In the genomic region with DNA sequence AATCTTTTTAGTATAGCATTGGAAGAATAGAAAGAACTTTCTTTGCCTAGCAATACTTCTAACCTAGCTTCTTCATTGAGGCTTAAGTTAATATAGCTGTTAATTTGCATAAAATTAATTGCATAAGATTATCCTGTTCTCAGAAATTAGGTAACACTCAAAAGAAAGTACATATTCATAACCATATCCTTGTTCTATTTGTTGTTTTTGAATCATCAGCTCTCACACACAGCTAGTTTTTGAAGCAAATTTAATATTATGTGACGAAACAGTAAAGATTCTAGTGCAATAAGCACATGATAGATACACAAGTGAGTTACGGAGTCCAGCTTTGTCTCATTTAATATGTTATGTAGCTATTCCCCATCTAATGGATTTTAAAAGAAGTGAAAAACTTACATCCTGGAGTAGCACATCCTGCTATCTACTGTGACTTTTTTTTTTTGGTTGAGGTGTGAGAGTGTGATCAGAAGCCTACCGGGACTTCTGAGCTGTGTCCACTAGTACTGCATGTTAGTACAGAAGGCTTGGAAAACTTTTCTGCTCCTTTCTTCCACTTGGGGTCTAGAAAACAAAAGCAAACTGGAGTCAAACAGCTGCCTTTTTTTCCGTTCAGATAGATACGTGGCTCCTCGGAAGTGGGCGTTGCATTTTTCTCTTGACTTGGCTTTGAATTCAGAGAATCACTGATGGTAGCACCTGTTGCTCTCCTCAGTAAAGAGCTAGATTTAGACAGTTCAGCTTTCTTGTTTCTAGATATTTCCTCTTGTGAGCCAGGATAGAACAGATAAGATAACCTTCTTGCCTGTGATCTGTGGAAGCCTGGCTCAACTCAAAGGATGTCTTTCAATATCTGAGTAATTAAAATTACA, we compare ENCODE assay signal across 15 cellular contexts. TPM values are rescaled to one million over a fixed set of nuclear protein-coding genes. Genes with fewer than 3 reads are reported as not detected.
A peak's percentile ranks its signal among the peaks of the same experiment; 100 is the strongest.
DNase-seq lines count a peak whose midpoint lies in the region; ATAC-seq and TF ChIP-seq lines count a peak whose summit lies in the region.
"Had no signal": no experiment of that assay in that cellular context is flagged by ENCODE, and none has a peak within 500 bp of the region (broad histone marks: within the 10 kb centered on the region; RNA-seq: fewer than 3 reads in every experiment).

No MANE protein-coding gene starts in this region.

- no peak for TF ChIP-seq CTCF in smooth muscle cell (IDR thresholded peaks at IDR 0.05; ENCODE audit: borderline replicate concordance, insufficient read depth, poor library complexity, severe bottlenecking)

- H3K27ac Mint-ChIP-seq in CD8-positive, alpha-beta memory T cell, result peak overlapping the region in 6 of 8 donors; percentile 36 to 88 (median 61)
- peak overlapping the region; percentile 89 for H3K27ac Mint-ChIP-seq in activated T-helper 2 cell treated with anti-CD3 and anti-CD28 coated beads, Interferon-gamma antibody, Interleukin-2, Interleukin-4, amounts not matched to agents 10 μg/mL and 5 μg/mL and 100 μg/mL, durations not matched to agents 14 hours and 24 hours and 36 hours
- H3K27ac Mint-ChIP-seq in naive thymus-derived CD4-positive, alpha-beta T cell, result peak overlapping the region; percentile 28 to 92 (median 76)
- H3K27ac Mint-ChIP-seq: progenitor cell of endocrine pancreas had no signal

- no peaks in the 10 kb centered on the region for H3K27me3 Mint-ChIP-seq in CD8-positive, alpha-beta memory T cell
- H3K27me3 Mint-ChIP-seq in activated T-helper 2 cell treated with anti-CD3 and anti-CD28 coated beads, Interferon-gamma antibody, Interleukin-2, Interleukin-4, amounts not matched to agents 10 μg/mL and 5 μg/mL and 100 μg/mL, durations not matched to agents 14 hours and 24 hours and 36 hours (ENCODE audit: low read depth), result no peaks in the 10 kb centered on the region
- H3K27me3 Mint-ChIP-seq in naive thymus-derived CD4-positive, alpha-beta T cell, result no peaks in the 10 kb centered on the region
- H3K27me3 Mint-ChIP-seq: progenitor cell of endocrine pancreas had no signal

- no peak for DNase-seq in CD8-positive, alpha-beta memory T cell
- DNase-seq in T follicular helper cell (ENCODE audit: low read depth) (peak; percentile 1), hepatic stellate cell (ENCODE audit: low spot score) (no peak), smooth muscle cell (lab: John Stamatoyannopoulos, UW; ENCODE audit: unreplicated experiment) (no peak)
- peak; percentile 40 for DNase-seq in activated T-helper 2 cell treated with anti-CD3 and anti-CD28 coated beads, Interferon-gamma antibody, Interleukin-2, Interleukin-4, amounts not matched to agents 10 μg/mL and 5 μg/mL and 100 μg/mL, durations not matched to agents 14 hours and 24 hours and 36 hours (ENCODE audit: low spot score)
- peak in 7 of 9 donors; percentile 14 to 44 (median 39) for DNase-seq in naive thymus-derived CD4-positive, alpha-beta T cell
- DNase-seq: activated CD8-positive, alpha-beta memory T cell treated with anti-CD3 and anti-CD28 coated beads for 24 hours; adrenal gland; DMS79; Kasumi-1; NCI-H1694 treated with DMSO at 0.1 percent for 48 hours had no signal

- no peaks in the 10 kb centered on the region for H3K9me3 ChIP-seq in CD8-positive, alpha-beta memory T cell (ENCODE audit: low read length)
- no peaks in the 10 kb centered on the region for H3K9me3 ChIP-seq in naive thymus-derived CD4-positive, alpha-beta T cell (ENCODE audit: control insufficient read depth in 2 of 3, low read length in 3 of 3)
- no peaks in the 10 kb centered on the region for H3K9me3 ChIP-seq in smooth muscle cell (replicated peaks; ENCODE audit: low read depth)
- H3K9me3 ChIP-seq: adrenal gland, BLaER1 had no signal

- H3K79me2 ChIP-seq in smooth muscle cell (ENCODE audit: low read depth), result no peaks in the 10 kb centered on the region

- WGBS in smooth muscle cell (ENCODE audit: low lambda C conversion rate), result 98% methylated on average over 7 of the region's 7 CpGs

- peak overlapping the region in 5 of 7 donors; percentile 13 to 32 (median 26) for H3K4me3 Mint-ChIP-seq in CD8-positive, alpha-beta memory T cell
- peak overlapping the region; percentile 58 for H3K4me3 Mint-ChIP-seq in activated T-helper 2 cell treated with anti-CD3 and anti-CD28 coated beads, Interferon-gamma antibody, Interleukin-2, Interleukin-4, amounts not matched to agents 10 μg/mL and 5 μg/mL and 100 μg/mL, durations not matched to agents 14 hours and 24 hours and 36 hours (ENCODE audit: low read depth)
- peak overlapping the region; percentile 13 to 87 (median 73) for H3K4me3 Mint-ChIP-seq in naive thymus-derived CD4-positive, alpha-beta T cell

- H3K27me3 ChIP-seq in CD8-positive, alpha-beta memory T cell (ENCODE audit: insufficient read depth, low read length, poor library complexity, severe bottlenecking), result no peaks in the 10 kb centered on the region
- H3K27me3 ChIP-seq in naive thymus-derived CD4-positive, alpha-beta T cell (ENCODE audit: control insufficient read depth in 2 of 2, insufficient read depth in 2 of 2, low read length in 2 of 2), result no peaks in the 10 kb centered on the region
- H3K27me3 ChIP-seq in smooth muscle cell (ENCODE audit: low read depth), result no peaks in the 10 kb centered on the region
- H3K27me3 ChIP-seq: adrenal gland, BLaER1 had no signal

- peak; percentile 74 for ATAC-seq in naive thymus-derived CD4-positive, alpha-beta T cell
- ATAC-seq in GM21360 (IDR thresholded peaks at IDR 0.05; ENCODE audit: unreplicated experiment), result no peak
- ATAC-seq: Right ventricle myocardium inferior had no signal

- H3K4me3 ChIP-seq in CD8-positive, alpha-beta memory T cell (ENCODE audit: low read length), result no peak overlapping the region
- H3K4me3 ChIP-seq in naive thymus-derived CD4-positive, alpha-beta T cell (ENCODE audit: low read length), result no peak overlapping the region
- no peak overlapping the region for H3K4me3 ChIP-seq in smooth muscle cell
- H3K4me3 ChIP-seq: adrenal gland, BLaER1 had no signal

- no peak overlapping the region for H2AFZ ChIP-seq in smooth muscle cell (ENCODE audit: low read depth)

- CTCF ChIA-PET in CD8-positive, alpha-beta memory T cell (lab: Charles Lee), result interaction anchor here (1.0 kb wide), 2 partner anchors 26 to 28 kb away, joined by 3 read pairs; partner anchors contain the start of gene KDM3A
- CTCF ChIA-PET in naive thymus-derived CD4-positive, alpha-beta T cell (lab: Charles Lee), result interaction anchor here (0.7 to 1.9 kb wide), 4 partner anchors 26 to 297 kb away, joined by 4 to 9 read pairs (median 5); no protein-coding TSS in a partner anchor

- POLR2A ChIA-PET in CD8-positive, alpha-beta memory T cell (lab: Charles Lee), result interaction anchor here (2.6 kb wide), 1 partner anchor 27 kb away, joined by 18 read pairs; the partner anchor contains the start of gene KDM3A
- POLR2A ChIA-PET in naive thymus-derived CD4-positive, alpha-beta T cell (lab: Charles Lee), result interaction anchor here (0.6 to 4.5 kb wide), 7 partner anchors 8 to 26 kb away, joined by 3 to 40 read pairs (median 4); partner anchors contain the start of gene KDM3A

- no peak overlapping the region for H3K4me2 ChIP-seq in smooth muscle cell
- H3K4me2 ChIP-seq: BLaER1 had no signal

- no peak overlapping the region for H3K9ac ChIP-seq in smooth muscle cell (ENCODE audit: low read depth)
- H3K9ac ChIP-seq: BLaER1 had no signal

- peaks cover 23% of the 10 kb centered on the region for H3K4me1 ChIP-seq in CD8-positive, alpha-beta memory T cell (ENCODE audit: insufficient read depth, low read length)
- peaks cover 0 to 15% of the 10 kb centered on the region in 2 donors for H3K4me1 ChIP-seq in naive thymus-derived CD4-positive, alpha-beta T cell (ENCODE audit: control insufficient read depth in 2 of 2, insufficient read depth in 2 of 2, low read length in 2 of 2)
- no peaks in the 10 kb centered on the region for H3K4me1 ChIP-seq in smooth muscle cell (ENCODE audit: low read depth)
- H3K4me1 ChIP-seq: BLaER1 had no signal

- H3F3A ChIP-seq in smooth muscle cell (ENCODE audit: low read depth), result no peaks in the 10 kb centered on the region

- intact Hi-C loops in activated T-helper 2 cell treated with anti-CD3 and anti-CD28 coated beads, Interferon-gamma antibody, Interleukin-2, Interleukin-4, amounts not matched to agents 10 μg/mL and 5 μg/mL and 100 μg/mL, durations not matched to agents 14 hours and 24 hours and 36 hours (cut with micrococcal nuclease), result no loop called here
- intact Hi-C loops in naive thymus-derived CD4-positive, alpha-beta T cell (cut with micrococcal nuclease), result loop anchor here (1.0 to 5.0 kb wide), 3 partner anchors 26 to 154 kb away; partner anchors contain the start of genes KDM3A (in 1 of the 2) and RNF103 (in 1 of the 2)

- H3K36me3 Mint-ChIP-seq in CD8-positive, alpha-beta memory T cell, result peaks cover 8 to 93% (median 30%) of the 10 kb centered on the region in 3 donors
- peaks cover 90% of the 10 kb centered on the region for H3K36me3 Mint-ChIP-seq in activated T-helper 2 cell treated with anti-CD3 and anti-CD28 coated beads, Interferon-gamma antibody, Interleukin-2, Interleukin-4, amounts not matched to agents 10 μg/mL and 5 μg/mL and 100 μg/mL, durations not matched to agents 14 hours and 24 hours and 36 hours (ENCODE audit: low read depth)
- peaks cover 8 to 66% (median 54%) of the 10 kb centered on the region in 5 donors for H3K36me3 Mint-ChIP-seq in naive thymus-derived CD4-positive, alpha-beta T cell

- H3K9me3 Mint-ChIP-seq in CD8-positive, alpha-beta memory T cell, result no peaks in the 10 kb centered on the region
- no peaks in the 10 kb centered on the region for H3K9me3 Mint-ChIP-seq in activated T-helper 2 cell treated with anti-CD3 and anti-CD28 coated beads, Interferon-gamma antibody, Interleukin-2, Interleukin-4, amounts not matched to agents 10 μg/mL and 5 μg/mL and 100 μg/mL, durations not matched to agents 14 hours and 24 hours and 36 hours
- H3K9me3 Mint-ChIP-seq in naive thymus-derived CD4-positive, alpha-beta T cell, result no peaks in the 10 kb centered on the region

- peaks cover 56% of the 10 kb centered on the region for H3K36me3 ChIP-seq in CD8-positive, alpha-beta memory T cell (ENCODE audit: insufficient read depth, low read length)
- H3K36me3 ChIP-seq in naive thymus-derived CD4-positive, alpha-beta T cell (ENCODE audit: control insufficient read depth in 2 of 3, insufficient read depth in 3 of 3, low read length in 3 of 3), result peaks cover 23 to 64% (median 32%) of the 10 kb centered on the region in 3 experiments
- peaks cover 77% of the 10 kb centered on the region for H3K36me3 ChIP-seq in smooth muscle cell (ENCODE audit: low read depth)

- H4K20me1 ChIP-seq in smooth muscle cell (ENCODE audit: low read depth), result peaks cover 98% of the 10 kb centered on the region

- H3K27ac ChIP-seq in CD8-positive, alpha-beta memory T cell (ENCODE audit: low read depth, low read length), result no peak overlapping the region
- H3K27ac ChIP-seq in naive thymus-derived CD4-positive, alpha-beta T cell (ENCODE audit: low read depth, low read length), result peak overlapping the region; percentile 49
- H3K27ac ChIP-seq in smooth muscle cell (ENCODE audit: low read depth), result no peak overlapping the region
- H3K27ac ChIP-seq: adrenal gland, BLaER1 had no signal

- H3K4me1 Mint-ChIP-seq in CD8-positive, alpha-beta memory T cell, result peaks cover 48 to 66% (median 58%) of the 10 kb centered on the region in 3 donors
- peaks cover 61% of the 10 kb centered on the region for H3K4me1 Mint-ChIP-seq in activated T-helper 2 cell treated with anti-CD3 and anti-CD28 coated beads, Interferon-gamma antibody, Interleukin-2, Interleukin-4, amounts not matched to agents 10 μg/mL and 5 μg/mL and 100 μg/mL, durations not matched to agents 14 hours and 24 hours and 36 hours (ENCODE audit: low read depth)
- peaks cover 34 to 80% (median 71%) of the 10 kb centered on the region in 7 donors for H3K4me1 Mint-ChIP-seq in naive thymus-derived CD4-positive, alpha-beta T cell

RNA-seq across cellular contexts. Expression of gene KDM3A, which starts 27.2 kb away (rescaled TPM):
- 10 to 100 TPM; 45.8 to 46.2 TPM for total RNA-seq in CD8-positive, alpha-beta memory T cell
- 21.1 TPM for polyA plus RNA-seq in CD8-positive, alpha-beta memory T cell
- 74.5 and 78.2 TPM in 2 replicates for total RNA-seq in activated T-helper 2 cell treated with anti-CD3 and anti-CD28 coated beads, Interferon-gamma antibody, Interleukin-2, Interleukin-4, amounts not matched to agents 10 μg/mL and 5 μg/mL and 100 μg/mL, durations not matched to agents 14 hours and 24 hours and 36 hours
- 100 to 1,000 TPM; 132 to 191 (median 169) TPM for total RNA-seq in naive thymus-derived CD4-positive, alpha-beta T cell
- polyA plus RNA-seq in naive thymus-derived CD4-positive, alpha-beta T cell, result 10 to 100 TPM; 17.7 to 50.7 TPM
- total RNA-seq in smooth muscle cell, result 57.5 and 71.9 TPM in 2 replicates
- 19.6 and 24.6 TPM in 2 replicates for polyA plus RNA-seq in smooth muscle cell

Comparison
In these comparisons a context has a peak if more than half of its experiments do, and no peak if none do; other contexts are left out.
1. DNase-seq: peak in T follicular helper cell (single experiment), activated T-helper 2 cell treated with anti-CD3 and anti-CD28 coated beads, Interferon-gamma antibody, Interleukin-2, Interleukin-4, amounts not matched to agents 10 μg/mL and 5 μg/mL and 100 μg/mL, durations not matched to agents 14 hours and 24 hours and 36 hours (single experiment) and naive thymus-derived CD4-positive, alpha-beta T cell (7 of 9); none in CD8-positive, alpha-beta memory T cell (0 of 5), hepatic stellate cell (single experiment) and smooth muscle cell (single experiment).
2. Peak in every context shown above with its lines, with median percentiles within 50 percentile points of each other: H3K27ac Mint-ChIP-seq and H3K4me3 Mint-ChIP-seq.